Comparison of ENCODE assay signal across 23 cellular contexts in genomic region chr9:89850153-89850552, GRCh38.
"Had no signal": no experiment of that assay in that cellular context is flagged by ENCODE, and none has a peak within 500 bp of the region (broad histone marks: within the 10 kb centered on the region; RNA-seq: fewer than 3 reads in every experiment).

No MANE protein-coding gene starts in this region.

- H3K27me3 ChIP-seq: ascending aorta had no signal

- ATAC-seq: T-cell had no signal

- H3K36me3 Mint-ChIP-seq: activated naive CD4-positive, alpha-beta T cell treated with anti-CD3 and anti-CD28 coated beads, Interleukin-2, amount 50 U/mL, for 24 hours; brain; T-cell had no signal

- DNase-seq: activated CD4-positive, alpha-beta memory T cell treated with anti-CD3 and anti-CD28 coated beads, Interleukin-2, amount 10 ng/mL, durations not matched to agents 7 days and 5 days; activated CD4-positive, alpha-beta T cell treated with anti-CD3 and anti-CD28 coated beads, Interleukin-2, amount 10 ng/mL, durations not matched to agents 7 days and 5 days; activated CD4-positive, CD25-positive, alpha-beta regulatory T cell; activated CD8-positive, alpha-beta memory T cell treated with anti-CD3 and anti-CD28 coated beads, Interleukin-2, amount 50 U/mL, for 4 hours; activated effector memory CD4-positive, alpha-beta T cell treated with Interleukin-2 at 50 U/mL for 16 hours; activated naive CD4-positive, alpha-beta T cell; amniotic stem cell; KG1; NCI-H1048; NCI-H1417; NCI-H1930; NCI-H2107; NCI-H2171 treated with DMSO at 0.1 percent for 48 hours; NCI-H226; NCI-H526; NCI-H82; SIG-M5; T-cell; T-helper 2 cell; T1000 had no signal

- H3K4me3 Mint-ChIP-seq: activated CD4-positive, alpha-beta memory T cell treated with anti-CD3 and anti-CD28 coated beads, Interleukin-2, amount 10 ng/mL, durations not matched to agents 7 days and 5 days; activated CD4-positive, alpha-beta T cell treated with anti-CD3 and anti-CD28 coated beads, Interleukin-2, amount 10 ng/mL, durations not matched to agents 7 days and 5 days; activated naive CD4-positive, alpha-beta T cell treated with anti-CD3 and anti-CD28 coated beads, Interleukin-2, amount 50 U/mL, for 24 hours; brain; T-cell had no signal

- H3K27ac ChIP-seq: ascending aorta had no signal

- H3K27ac Mint-ChIP-seq: activated CD4-positive, alpha-beta memory T cell treated with anti-CD3 and anti-CD28 coated beads, Interleukin-2, amount 10 ng/mL, durations not matched to agents 7 days and 5 days; activated CD4-positive, alpha-beta T cell treated with anti-CD3 and anti-CD28 coated beads, Interleukin-2, amount 10 ng/mL, durations not matched to agents 7 days and 5 days; activated naive CD4-positive, alpha-beta T cell treated with anti-CD3 and anti-CD28 coated beads, Interleukin-2, amount 50 U/mL, for 24 hours; T-cell had no signal

- H3K9me3 Mint-ChIP-seq: activated CD4-positive, alpha-beta memory T cell treated with anti-CD3 and anti-CD28 coated beads, Interleukin-2, amount 10 ng/mL, durations not matched to agents 7 days and 5 days; activated CD4-positive, alpha-beta T cell treated with anti-CD3 and anti-CD28 coated beads, Interleukin-2, amount 10 ng/mL, durations not matched to agents 7 days and 5 days; activated naive CD4-positive, alpha-beta T cell treated with anti-CD3 and anti-CD28 coated beads, Interleukin-2, amount 50 U/mL, for 24 hours; T-cell had no signal

- H3K4me1 Mint-ChIP-seq: activated CD4-positive, alpha-beta memory T cell treated with anti-CD3 and anti-CD28 coated beads, Interleukin-2, amount 10 ng/mL, durations not matched to agents 7 days and 5 days; activated CD4-positive, alpha-beta T cell treated with anti-CD3 and anti-CD28 coated beads, Interleukin-2, amount 10 ng/mL, durations not matched to agents 7 days and 5 days; activated naive CD4-positive, alpha-beta T cell treated with anti-CD3 and anti-CD28 coated beads, Interleukin-2, amount 50 U/mL, for 24 hours; T-cell had no signal

- H3K27me3 Mint-ChIP-seq: activated naive CD4-positive, alpha-beta T cell treated with anti-CD3 and anti-CD28 coated beads, Interleukin-2, amount 50 U/mL, for 24 hours had no signal
